12 cellular contexts compared by ENCODE assay signal in genomic region chr1:54375331-54376084, GRCh38. TPM values are rescaled to one million over a fixed set of nuclear protein-coding genes. Genes with fewer than 3 reads are reported as not detected.
DNase-seq lines count a peak whose midpoint lies in the region; ATAC-seq and TF ChIP-seq lines count a peak whose summit lies in the region.
"Had no signal": no experiment of that assay in that cellular context is flagged by ENCODE, and none has a peak within 500 bp of the region (broad histone marks: within the 10 kb centered on the region; RNA-seq: fewer than 3 reads in every experiment).

No MANE protein-coding gene starts in this region.

- TF ChIP-seq CTCF in activated B cell treated with CpG ODN at 0.5 μM for 24 hours (IDR thresholded peaks at IDR 0.05) = no peak
- TF ChIP-seq CTCF in lower leg skin (IDR thresholded peaks at IDR 0.05) = no peak
- no peak for TF ChIP-seq CTCF in smooth muscle cell (IDR thresholded peaks at IDR 0.05; ENCODE audit: borderline replicate concordance, insufficient read depth, poor library complexity, severe bottlenecking)

- TF ChIP-seq POLR2A in lower leg skin (IDR thresholded peaks at IDR 0.05) = no peak

- H3K9me3 Mint-ChIP-seq in activated B cell treated with CpG ODN at 0.5 μM for 24 hours = no peaks in the 10 kb centered on the region
- no peaks in the 10 kb centered on the region for H3K9me3 Mint-ChIP-seq in stimulated activated memory B cell treated with anti-CD40 and anti-IgM and Interleukin-4, amounts not matched to agents 10 μg/mL and 1 μg/mL and 100 μg/mL, for 72 hours
- H3K9me3 Mint-ChIP-seq: activated T-cell treated with anti-CD3 and anti-CD28 coated beads, Interleukin-2, amount 50 U/mL, for 24 hours had no signal

- H3K4me3 ChIP-seq in lower leg skin (ENCODE audit: low read depth, poor library complexity, severe bottlenecking) (no peak overlapping the region), smooth muscle cell (no peak overlapping the region)
- H3K4me3 ChIP-seq: testis had no signal

- H3K4me1 Mint-ChIP-seq in activated B cell treated with CpG ODN at 0.5 μM for 24 hours = peaks cover 67% of the 10 kb centered on the region
- peaks cover 68% of the 10 kb centered on the region for H3K4me1 Mint-ChIP-seq in stimulated activated memory B cell treated with anti-CD40 and anti-IgM and Interleukin-4, amounts not matched to agents 10 μg/mL and 1 μg/mL and 100 μg/mL, for 72 hours

- no peaks in the 10 kb centered on the region for H3K27me3 Mint-ChIP-seq in activated B cell treated with CpG ODN at 0.5 μM for 24 hours
- H3K27me3 Mint-ChIP-seq in stimulated activated memory B cell treated with anti-CD40 and anti-IgM and Interleukin-4, amounts not matched to agents 10 μg/mL and 1 μg/mL and 100 μg/mL, for 72 hours = no peaks in the 10 kb centered on the region
- H3K27me3 Mint-ChIP-seq: activated T-cell treated with anti-CD3 and anti-CD28 coated beads, Interleukin-2, amount 50 U/mL, for 24 hours had no signal

- H3K27me3 ChIP-seq in smooth muscle cell (ENCODE audit: low read depth) = no peaks in the 10 kb centered on the region
- H3K27me3 ChIP-seq: testis had no signal

- peaks cover 83% of the 10 kb centered on the region for H3K79me2 ChIP-seq in smooth muscle cell (ENCODE audit: low read depth)

- POLR2A ChIA-PET in activated B cell treated with CpG ODN at 0.5 μM for 24 hours (lab: Charles Lee) = no interaction called here

- CTCF ChIA-PET in activated B cell treated with CpG ODN at 0.5 μM for 24 hours (lab: Charles Lee) = interaction anchor here (1.5 kb wide), 1 partner anchor 32 kb away, joined by 4 read pairs; no protein-coding TSS in a partner anchor

- H3K36me3 Mint-ChIP-seq in activated B cell treated with CpG ODN at 0.5 μM for 24 hours (ENCODE audit: low read depth) = peaks cover 4% of the 10 kb centered on the region
- H3K36me3 Mint-ChIP-seq in stimulated activated memory B cell treated with anti-CD40 and anti-IgM and Interleukin-4, amounts not matched to agents 10 μg/mL and 1 μg/mL and 100 μg/mL, for 72 hours = no peaks in the 10 kb centered on the region

- no peak for ATAC-seq in activated B cell treated with CpG ODN at 0.5 μM for 24 hours (ENCODE audit: low read depth)
- ATAC-seq in stimulated activated memory B cell treated with anti-CD40 and anti-IgM and Interleukin-4, amounts not matched to agents 10 μg/mL and 1 μg/mL and 100 μg/mL, for 72 hours = no peak

- H3K36me3 ChIP-seq in smooth muscle cell (ENCODE audit: low read depth) = no peaks in the 10 kb centered on the region

- H3K9me3 ChIP-seq in smooth muscle cell (replicated peaks; ENCODE audit: low read depth) = no peaks in the 10 kb centered on the region
- H3K9me3 ChIP-seq: testis had no signal

- 85 to 86% methylated on average over 7 to 8 of the region's 8 CpGs for WGBS in lower leg skin, 2 donors
- WGBS in smooth muscle cell (ENCODE audit: low lambda C conversion rate) = 66% methylated on average over 8 of the region's 8 CpGs

- H3F3A ChIP-seq in smooth muscle cell (ENCODE audit: low read depth) = no peaks in the 10 kb centered on the region

- no peak overlapping the region for H3K4me2 ChIP-seq in smooth muscle cell

- H3K4me3 Mint-ChIP-seq in activated B cell treated with CpG ODN at 0.5 μM for 24 hours = peak overlapping the region; percentile 36
- H3K4me3 Mint-ChIP-seq in stimulated activated memory B cell treated with anti-CD40 and anti-IgM and Interleukin-4, amounts not matched to agents 10 μg/mL and 1 μg/mL and 100 μg/mL, for 72 hours = no peak overlapping the region
- H3K4me3 Mint-ChIP-seq: activated T-cell treated with anti-CD3 and anti-CD28 coated beads, Interleukin-2, amount 50 U/mL, for 24 hours had no signal

- peaks cover 99% of the 10 kb centered on the region for H4K20me1 ChIP-seq in smooth muscle cell (ENCODE audit: low read depth)

- H3K27ac ChIP-seq in smooth muscle cell (ENCODE audit: low read depth) = no peak overlapping the region
- H3K27ac ChIP-seq: 22Rv1, testis had no signal

- intact Hi-C loops in activated B cell treated with CpG ODN at 0.5 μM for 24 hours (cut with micrococcal nuclease) = loop anchor here (1.0 to 2.0 kb wide), 2 partner anchors 19 to 32 kb away; no protein-coding TSS in a partner anchor
- intact Hi-C loops in lower leg skin (cut with DNase I; ENCODE audit: low total_unique reads) = no loop called here

- no peak overlapping the region for H3K9ac ChIP-seq in smooth muscle cell (ENCODE audit: low read depth)

- peak overlapping the region; percentile 50 for H3K27ac Mint-ChIP-seq in activated B cell treated with CpG ODN at 0.5 μM for 24 hours
- peak overlapping the region; percentile 84 for H3K27ac Mint-ChIP-seq in stimulated activated memory B cell treated with anti-CD40 and anti-IgM and Interleukin-4, amounts not matched to agents 10 μg/mL and 1 μg/mL and 100 μg/mL, for 72 hours

- H2AFZ ChIP-seq in smooth muscle cell (ENCODE audit: low read depth) = no peak overlapping the region

- H3K4me1 ChIP-seq in smooth muscle cell (ENCODE audit: low read depth) = peaks cover 27% of the 10 kb centered on the region

- peak; percentile 13 to 50 for DNase-seq in NCI-H526 (lab: John Stamatoyannopoulos, UW)
- DNase-seq in NCI-H526 treated with DMSO at 0.1 percent for 48 hours (lab: John Stamatoyannopoulos, UW) = no peak
- no peak for DNase-seq in activated B cell treated with CpG ODN at 0.5 μM for 24 hours
- DNase-seq in iPS-NIHi11 (ENCODE audit: low spot score) = peak; percentile 61
- DNase-seq in lower leg skin (ENCODE audit: low spot score in 2 of 2) = no peak
- DNase-seq in mucosa of gallbladder (ENCODE audit: low spot score) = no peak
- no peak for DNase-seq in smooth muscle cell (lab: John Stamatoyannopoulos, UW; ENCODE audit: unreplicated experiment)
- DNase-seq: activated T-cell treated with anti-CD3 and anti-CD28 coated beads, Interleukin-2, amount 50 U/mL, for 24 hours; retina; testis had no signal

RNA-seq across cellular contexts. Expression of gene SSBP3, which starts 30.7 kb away (rescaled TPM):
- total RNA-seq in activated B cell treated with CpG ODN at 0.5 μM for 24 hours (23.1 and 29.7 TPM in 2 replicates), lower leg skin (10 to 100 TPM; 19.3 to 40.5 (median 31.3) TPM), mucosa of gallbladder (110 TPM), smooth muscle cell (30.1 and 42.3 TPM in 2 replicates)
- polyA plus RNA-seq in smooth muscle cell = 23.6 and 26.5 TPM in 2 replicates

Comparison
In these comparisons a context has a peak if more than half of its experiments do, and no peak if none do; other contexts are left out.
1. DNase-seq: peak in NCI-H526 (2 of 2) and iPS-NIHi11 (single experiment); none in NCI-H526 treated with DMSO at 0.1 percent for 48 hours (single experiment), activated B cell treated with CpG ODN at 0.5 μM for 24 hours (single experiment), lower leg skin (0 of 2), mucosa of gallbladder (single experiment) and smooth muscle cell (single experiment).